8 cellular contexts compared by ENCODE assay signal in genomic region chr4:122921971-122922876, GRCh38. TPM values are rescaled to one million over a fixed set of nuclear protein-coding genes. Genes with fewer than 3 reads are reported as not detected.
A peak's percentile ranks its signal among the peaks of the same experiment; 100 is the strongest.
DNase-seq lines count a peak whose midpoint lies in the region; ATAC-seq and TF ChIP-seq lines count a peak whose summit lies in the region.

A gene with protein sequence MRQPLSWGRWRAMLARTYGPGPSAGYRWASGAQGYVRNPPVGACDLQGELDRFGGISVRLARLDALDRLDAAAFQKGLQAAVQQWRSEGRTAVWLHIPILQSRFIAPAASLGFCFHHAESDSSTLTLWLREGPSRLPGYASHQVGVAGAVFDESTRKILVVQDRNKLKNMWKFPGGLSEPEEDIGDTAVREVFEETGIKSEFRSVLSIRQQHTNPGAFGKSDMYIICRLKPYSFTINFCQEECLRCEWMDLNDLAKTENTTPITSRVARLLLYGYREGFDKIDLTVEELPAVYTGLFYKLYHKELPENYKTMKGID (minus strand): TSS chr4:122922597. CDS start chr4:122922572, 25 bp downstream.

- no peaks in the 10 kb centered on the region for H3K9me3 Mint-ChIP-seq in activated T-cell treated with anti-CD3 and anti-CD28 coated beads, Interleukin-2, amount 50 U/mL, for 72 hours
- no peaks in the 10 kb centered on the region for H3K9me3 Mint-ChIP-seq in naive B cell

- H4K20me1 ChIP-seq in OCI-LY1 (ENCODE audit: insufficient read depth, low read length): no peaks in the 10 kb centered on the region
- no peaks in the 10 kb centered on the region for H4K20me1 ChIP-seq in fibroblast of lung (ENCODE audit: control insufficient read depth, extremely low read depth, insufficient read depth, low read length)

- no peaks in the 10 kb centered on the region for H3K27me3 Mint-ChIP-seq in activated T-cell treated with anti-CD3 and anti-CD28 coated beads, Interleukin-2, amount 50 U/mL, for 72 hours (ENCODE audit: low read depth)
- no peaks in the 10 kb centered on the region for H3K27me3 Mint-ChIP-seq in naive B cell

- H3K79me2 ChIP-seq in OCI-LY1 (ENCODE audit: insufficient read depth, low read length): peaks cover 9% of the 10 kb centered on the region; the same call in 1 of the 2 replicates
- H3K79me2 ChIP-seq in fibroblast of lung (ENCODE audit: control insufficient read depth, insufficient read depth, low read length): peaks cover 44% of the 10 kb centered on the region

- H3K27ac ChIP-seq in OCI-LY1 (ENCODE audit: low read depth, low read length, poor library complexity, severe bottlenecking): peak within 1 kb of the TSS; percentile 84
- peak within 1 kb of the TSS; percentile 63 for H3K27ac ChIP-seq in fibroblast of lung (ENCODE audit: insufficient read depth, low read length)
- H3K27ac ChIP-seq in stomach smooth muscle (ENCODE audit: low read length): peak within 1 kb of the TSS; percentile 60

- no peak for TF ChIP-seq CTCF in OCI-LY1 (IDR thresholded peaks at IDR 0.05; ENCODE audit: low read length)
- no peak for TF ChIP-seq CTCF in fibroblast of lung (conservative IDR thresholded peaks at IDR 0.05 in 1 of 2, IDR thresholded peaks at IDR 0.05 in 1 of 2; ENCODE audit: low read depth in 1 of 2, low read length in 2 of 2)

- peak; percentile 75 for DNase-seq in D341Med (ENCODE audit: low spot score)
- DNase-seq in activated T-cell treated with anti-CD3 and anti-CD28 coated beads, Interleukin-2, amount 50 U/mL, for 72 hours: peak; percentile 54 to 57
- peak; percentile 66 to 76 for DNase-seq in fibroblast of lung (ENCODE audit: low read depth in 2 of 2)
- DNase-seq in naive B cell: peak; percentile 24

- ATAC-seq in GM19455 (IDR thresholded peaks at IDR 0.05; ENCODE audit: unreplicated experiment): peak; percentile 56
- peak; percentile 41 for ATAC-seq in HG03558 (IDR thresholded peaks at IDR 0.05; ENCODE audit: extremely low read depth, unreplicated experiment)
- ATAC-seq in activated T-cell treated with anti-CD3 and anti-CD28 coated beads, Interleukin-2, amount 50 U/mL, for 72 hours (replicated peaks in 1 of 2): peak; percentile 65 to 70
- ATAC-seq in naive B cell (ENCODE audit: low read depth in 2 of 2): peak; percentile 31

- H3K4me3 Mint-ChIP-seq in activated T-cell treated with anti-CD3 and anti-CD28 coated beads, Interleukin-2, amount 50 U/mL, for 72 hours: peak within 1 kb of the TSS; percentile 96 to 100
- H3K4me3 Mint-ChIP-seq in naive B cell: peak within 1 kb of the TSS in 6 of 8 donors; percentile 95 to 99 (median 98)

- H3K36me3 ChIP-seq in OCI-LY1 (ENCODE audit: insufficient read depth, low read length) (no peaks in the 10 kb centered on the region), fibroblast of lung (ENCODE audit: control insufficient read depth, insufficient read depth, low read length) (no peaks in the 10 kb centered on the region), stomach smooth muscle (ENCODE audit: control insufficient read depth in 2 of 2, insufficient read depth in 2 of 2, low read length in 2 of 2) (no peaks in the 10 kb centered on the region)

- H2AFZ ChIP-seq in OCI-LY1 (ENCODE audit: low read length) (peak within 1 kb of the TSS; percentile 85), fibroblast of lung (ENCODE audit: low read length) (peak within 1 kb of the TSS; percentile 94)

- H3K4me2 ChIP-seq in OCI-LY1 (ENCODE audit: low read length): peak within 1 kb of the TSS; percentile 87
- H3K4me2 ChIP-seq in fibroblast of lung (ENCODE audit: extremely low read depth, insufficient read depth, low read length): peak within 1 kb of the TSS; percentile 93

- no peaks in the 10 kb centered on the region for H3K9me3 ChIP-seq in OCI-LY1 (ENCODE audit: low read length)
- no peaks in the 10 kb centered on the region for H3K9me3 ChIP-seq in fibroblast of lung (ENCODE audit: control insufficient read depth, insufficient read depth, low read depth, low read length)
- no peaks in the 10 kb centered on the region for H3K9me3 ChIP-seq in stomach smooth muscle (ENCODE audit: control insufficient read depth in 2 of 2, low read length in 2 of 2)

- H3K4me3 ChIP-seq in OCI-LY1 (ENCODE audit: low read depth, low read length, poor library complexity, severe bottlenecking): peak within 1 kb of the TSS; percentile 96
- H3K4me3 ChIP-seq in fibroblast of lung (replicated peaks in 1 of 4; ENCODE audit: control extremely low read depth in 1 of 4, insufficient read depth in 1 of 4, low read depth in 3 of 4, low read length in 4 of 4): peak within 1 kb of the TSS; percentile 78 to 86 (median 84)
- H3K4me3 ChIP-seq in stomach smooth muscle (ENCODE audit: low read length in 2 of 2): peak within 1 kb of the TSS; percentile 91 to 100

- no peaks in the 10 kb centered on the region for H3K36me3 Mint-ChIP-seq in activated T-cell treated with anti-CD3 and anti-CD28 coated beads, Interleukin-2, amount 50 U/mL, for 72 hours (ENCODE audit: insufficient read depth in 2 of 2)
- no peaks in the 10 kb centered on the region for H3K36me3 Mint-ChIP-seq in naive B cell

- H3F3A ChIP-seq in OCI-LY1 (ENCODE audit: insufficient read depth, low read length): no peaks in the 10 kb centered on the region

- H3K27ac Mint-ChIP-seq in activated T-cell treated with anti-CD3 and anti-CD28 coated beads, Interleukin-2, amount 50 U/mL, for 72 hours: peak within 1 kb of the TSS; percentile 98
- H3K27ac Mint-ChIP-seq in naive B cell: peak within 1 kb of the TSS; percentile 80 to 96 (median 94)

- peaks cover 9% of the 10 kb centered on the region for H3K4me1 Mint-ChIP-seq in activated T-cell treated with anti-CD3 and anti-CD28 coated beads, Interleukin-2, amount 50 U/mL, for 72 hours (ENCODE audit: low read depth)
- peaks cover 0 to 7% (median 3%) of the 10 kb centered on the region in 3 donors for H3K4me1 Mint-ChIP-seq in naive B cell

- H3K27me3 ChIP-seq in OCI-LY1 (ENCODE audit: insufficient read depth, low read length) (no peaks in the 10 kb centered on the region), fibroblast of lung (ENCODE audit: control insufficient read depth, insufficient read depth, low read length) (no peaks in the 10 kb centered on the region), stomach smooth muscle (ENCODE audit: control insufficient read depth in 1 of 2, insufficient read depth in 2 of 2, low read length in 2 of 2) (no peaks in the 10 kb centered on the region)

- H3K9ac ChIP-seq in OCI-LY1 (ENCODE audit: low read length) (peak within 1 kb of the TSS; percentile 89), fibroblast of lung (ENCODE audit: insufficient read depth, low read length) (peak within 1 kb of the TSS; percentile 69), stomach smooth muscle (ENCODE audit: low read length in 2 of 2) (peak within 1 kb of the TSS; percentile 76 to 85)

- H3K4me1 ChIP-seq in OCI-LY1 (ENCODE audit: insufficient read depth, low read length, severe bottlenecking) (peaks cover 19% of the 10 kb centered on the region), fibroblast of lung (ENCODE audit: control insufficient read depth, extremely low read depth, insufficient read depth, low read length) (no peaks in the 10 kb centered on the region), stomach smooth muscle (ENCODE audit: control insufficient read depth, insufficient read depth, low read length) (peaks cover 4% of the 10 kb centered on the region)

- H3K9me2 ChIP-seq in OCI-LY1 (ENCODE audit: low read depth, low read length): no peaks in the 10 kb centered on the region

RNA-seq across cellular contexts. Expression of the gene that starts here (rescaled TPM):
- 10 to 100 TPM in 1 of 2 donors, 1 to 10 TPM in 1; 8.5 to 10.3 TPM for total RNA-seq in activated T-cell treated with anti-CD3 and anti-CD28 coated beads, Interleukin-2, amount 50 U/mL, for 72 hours
- 6.4 and 8.6 TPM in 2 replicates for total RNA-seq in fibroblast of lung
- polyA plus RNA-seq in fibroblast of lung (5.0 and 5.9 TPM in 2 replicates), naive B cell (ENCODE audit: low read depth in 6 of 6) (1 to 10 TPM in 3 of 6 donors, under 1 TPM in 2, not detected in 1; 0.73 to 2.6 (median 1.0) TPM)
- 4.5 and 6.2 TPM in 2 replicates for polyA plus RNA-seq in fibroblast of lung (2012)
- 0.30 TPM in 1 of 2 replicates, not detected in the other for polyA minus RNA-seq in fibroblast of lung (ENCODE audit: low replicate concordance)

Comparison
In these comparisons a context has a peak if more than half of its experiments do, and no peak if none do; other contexts are left out.
1. Peak in every context shown above with its lines: DNase-seq, ATAC-seq, H3K4me3 ChIP-seq and H3K27ac ChIP-seq.
2. DNase-seq: peak in every context shown above with its lines; median percentile 75 in D341Med; 71 in fibroblast of lung; 56 in activated T-cell treated with anti-CD3 and anti-CD28 coated beads, Interleukin-2, amount 50 U/mL, for 72 hours; 24 in naive B cell.